Comparison of ENCODE assay signal across 1 cellular context in genomic region chr10:102656791-102657371, GRCh38.
TF ChIP-seq lines count a peak whose summit lies in the region.

No MANE protein-coding gene starts in this region.

TF ChIP-seq in WTC11, 78 proteins besides CTCF, POLR2A, EP300 and RAD21 (continued from another document):
- TF ChIP-seq PREB (CRISPR knock-in tag; IDR thresholded peaks at IDR 0.05; ENCODE audit: borderline replicate concordance), result no peak
- TF ChIP-seq NR3C1 (CRISPR knock-in tag; conservative IDR thresholded peaks at IDR 0.05; ENCODE audit: low read depth), result no peak
- no peak for TF ChIP-seq USF1 (CRISPR knock-in tag; IDR thresholded peaks at IDR 0.05)
- no peak for TF ChIP-seq E2F1 (CRISPR knock-in tag; IDR thresholded peaks at IDR 0.05)
- TF ChIP-seq TP53 (CRISPR knock-in tag; IDR thresholded peaks at IDR 0.05), result no peak
- no peak for TF ChIP-seq ZNF425 (CRISPR knock-in tag; conservative IDR thresholded peaks at IDR 0.05)
- TF ChIP-seq ELF4 (CRISPR knock-in tag; IDR thresholded peaks at IDR 0.05; ENCODE audit: low read depth), result no peak
- no peak for TF ChIP-seq RELA (CRISPR knock-in tag; IDR thresholded peaks at IDR 0.05; ENCODE audit: borderline replicate concordance)
- TF ChIP-seq ZNF396 (CRISPR knock-in tag; IDR thresholded peaks at IDR 0.05; ENCODE audit: borderline replicate concordance), result no peak
- no peak for TF ChIP-seq JAZF1 (CRISPR knock-in tag; IDR thresholded peaks at IDR 0.05)
- no peak for TF ChIP-seq ZNF317 (CRISPR knock-in tag; IDR thresholded peaks at IDR 0.05; ENCODE audit: borderline replicate concordance, low read depth)
